8 cellular contexts compared by ENCODE assay signal in genomic region chr11:4607111-4607510, GRCh38.
DNase-seq lines count a peak whose midpoint lies in the region; ATAC-seq and TF ChIP-seq lines count a peak whose summit lies in the region.

No MANE protein-coding gene starts in this region.

- peak overlapping the region; percentile 73 for H3K4me3 ChIP-seq in epithelial cell of esophagus (ENCODE audit: low read length)

- TF ChIP-seq CTCF in epithelial cell of esophagus (IDR thresholded peaks at IDR 0.05; ENCODE audit: insufficient read depth, low read depth, low read length, missing control alignments) = no peak

- DNase-seq in EL (peak; percentile 13), NCI-H774 (lab: John Stamatoyannopoulos, UW) (peak; percentile 23), epithelial cell of esophagus (ENCODE audit: low read depth) (peak; percentile 23), pons (ENCODE audit: low spot score) (peak; percentile 44), SHP77 treated with DMSO at 0.1 percent for 48 hours (lab: John Stamatoyannopoulos, UW) (no peak)
- no peak for DNase-seq in activated effector memory CD4-positive, alpha-beta T cell treated with anti-CD3 and anti-CD28 coated beads, Interleukin-2, amount 50 U/mL, for 16 hours

- ATAC-seq in GM18867 (IDR thresholded peaks at IDR 0.05; ENCODE audit: unreplicated experiment) = no peak
- ATAC-seq in GM18861 (IDR thresholded peaks at IDR 0.05; ENCODE audit: unreplicated experiment) = no peak

Comparison
In these comparisons a context has a peak if more than half of its experiments do, and no peak if none do; other contexts are left out.
1. DNase-seq: peak in EL (single experiment), NCI-H774 (single experiment), epithelial cell of esophagus (single experiment) and pons (single experiment); none in SHP77 treated with DMSO at 0.1 percent for 48 hours (single experiment) and activated effector memory CD4-positive, alpha-beta T cell treated with anti-CD3 and anti-CD28 coated beads, Interleukin-2, amount 50 U/mL, for 16 hours (single experiment).